In genomic region chr2:54657664-54658083, GRCh38 we compare ENCODE assay signal across 8 cellular contexts.
DNase-seq lines count a peak whose midpoint lies in the region; ATAC-seq, FAIRE-seq and TF ChIP-seq lines count a peak whose summit lies in the region.

No MANE protein-coding gene starts in this region.

- ATAC-seq in sciatic nerve, result peak; percentile 66
- no peak for ATAC-seq in GM21367 (IDR thresholded peaks at IDR 0.05; ENCODE audit: unreplicated experiment)
- no peak for ATAC-seq in GM18502 (IDR thresholded peaks at IDR 0.05; ENCODE audit: poor library complexity, unreplicated experiment)

- TF ChIP-seq POLR2A in GM12891 (IDR thresholded peaks at IDR 0.05; ENCODE audit: low read depth, low read length), result no peak

- no peak overlapping the region for H3K4me3 Mint-ChIP-seq in activated T-cell treated with anti-CD3 and anti-CD28 coated beads, Interleukin-2, amount 50 U/mL, for 24 hours
- H3K4me3 Mint-ChIP-seq in glutamatergic neuron (ENCODE audit: unreplicated experiment), result no peak overlapping the region

- H3K36me3 Mint-ChIP-seq in activated T-cell treated with anti-CD3 and anti-CD28 coated beads, Interleukin-2, amount 50 U/mL, for 24 hours (ENCODE audit: low read depth), result peaks cover 93% of the 10 kb centered on the region
- H3K36me3 Mint-ChIP-seq in glutamatergic neuron (ENCODE audit: unreplicated experiment), result no peaks in the 10 kb centered on the region

- peak; percentile 51 for TF ChIP-seq CTCF in glutamatergic neuron (IDR thresholded peaks at IDR 0.05; ENCODE audit: partially characterized antibody, unreplicated experiment)

- peak; percentile 48 for DNase-seq in AG20443 (ENCODE audit: low spot score)
- peak; percentile 31 for DNase-seq in GM12891 (ENCODE audit: insufficient read length, low spot score)
- peak; percentile 3 for DNase-seq in NCI-H146 treated with DMSO at 0.1 percent for 48 hours (lab: John Stamatoyannopoulos, UW; ENCODE audit: unreplicated experiment)
- DNase-seq in activated T-cell treated with anti-CD3 and anti-CD28 coated beads, Interleukin-2, amount 50 U/mL, for 24 hours, result peak; percentile 58
- DNase-seq in glutamatergic neuron, result peak; percentile 73
- peak; percentile 77 for DNase-seq in sciatic nerve (ENCODE audit: low spot score)

- no peaks in the 10 kb centered on the region for H3K27me3 Mint-ChIP-seq in activated T-cell treated with anti-CD3 and anti-CD28 coated beads, Interleukin-2, amount 50 U/mL, for 24 hours
- no peaks in the 10 kb centered on the region for H3K27me3 Mint-ChIP-seq in glutamatergic neuron (ENCODE audit: unreplicated experiment)

- peak overlapping the region; percentile 56 for H3K27ac Mint-ChIP-seq in activated T-cell treated with anti-CD3 and anti-CD28 coated beads, Interleukin-2, amount 50 U/mL, for 24 hours
- H3K27ac Mint-ChIP-seq in glutamatergic neuron (ENCODE audit: unreplicated experiment), result no peak overlapping the region

- no peaks in the 10 kb centered on the region for H3K9me3 Mint-ChIP-seq in activated T-cell treated with anti-CD3 and anti-CD28 coated beads, Interleukin-2, amount 50 U/mL, for 24 hours
- H3K9me3 Mint-ChIP-seq in glutamatergic neuron (ENCODE audit: unreplicated experiment), result peaks cover 10% of the 10 kb centered on the region

- FAIRE-seq in GM12891 (lab: Jason Lieb, UNC), result no peak

- peaks cover 19% of the 10 kb centered on the region for H3K4me1 Mint-ChIP-seq in activated T-cell treated with anti-CD3 and anti-CD28 coated beads, Interleukin-2, amount 50 U/mL, for 24 hours (ENCODE audit: low read depth)
- no peaks in the 10 kb centered on the region for H3K4me1 Mint-ChIP-seq in glutamatergic neuron (ENCODE audit: low read depth, unreplicated experiment)

- intact Hi-C loops in sciatic nerve (cut with DNase I), result no loop called here

TF ChIP-seq in GM12891, 5 proteins besides CTCF, POLR2A, EP300 and RAD21:
- no peak for TF ChIP-seq PAX5 (IDR thresholded peaks at IDR 0.05; ENCODE audit: insufficient read depth, low read length, severe bottlenecking)
- TF ChIP-seq TAF1 (IDR thresholded peaks at IDR 0.05; ENCODE audit: low read depth, low read length), result no peak
- no peak for TF ChIP-seq SPI1 (IDR thresholded peaks at IDR 0.05; ENCODE audit: low read depth, low read length)
- TF ChIP-seq POLR2AphosphoS5 (IDR thresholded peaks at IDR 0.05; ENCODE audit: low read depth, low read length), result no peak
- TF ChIP-seq POU2F2 (IDR thresholded peaks at IDR 0.05; ENCODE audit: low read depth, low read length), result no peak

Comparison
In these comparisons a context has a peak if more than half of its experiments do, and no peak if none do; other contexts are left out.
1. DNase-seq: peak in every context shown above with its lines; median percentile 77 in sciatic nerve; 73 in glutamatergic neuron; 58 in activated T-cell treated with anti-CD3 and anti-CD28 coated beads, Interleukin-2, amount 50 U/mL, for 24 hours; 48 in AG20443; 31 in GM12891; 3 in NCI-H146 treated with DMSO at 0.1 percent for 48 hours.